ENCODE assay signal across 8 cellular contexts in genomic region chr3:134486577-134487041, GRCh38. TPM values are rescaled to one million over a fixed set of nuclear protein-coding genes. Genes with fewer than 3 reads are reported as not detected.
DNase-seq lines count a peak whose midpoint lies in the region; ATAC-seq and TF ChIP-seq lines count a peak whose summit lies in the region.

No MANE protein-coding gene starts in this region.

- H3K36me3 Mint-ChIP-seq in neural progenitor cell, result peaks cover 9% of the 10 kb centered on the region

- WGBS in esophagus muscularis mucosa, result 4% methylated on average over 12 of the region's 17 CpGs

- peaks cover 2% of the 10 kb centered on the region for H3K27me3 Mint-ChIP-seq in neural progenitor cell (ENCODE audit: insufficient read depth, low read depth)

- no peak for TF ChIP-seq POLR2A in esophagus muscularis mucosa (IDR thresholded peaks at IDR 0.05; ENCODE audit: low read depth)

- no peak for ATAC-seq in HG03045 (IDR thresholded peaks at IDR 0.05; ENCODE audit: unreplicated experiment)

- no peak for TF ChIP-seq EP300 in esophagus muscularis mucosa (IDR thresholded peaks at IDR 0.05)

- peak; percentile 29 for DNase-seq in A172 (ENCODE audit: low spot score)
- peak; percentile 35 for DNase-seq in GM12865 (ENCODE audit: low read depth)
- DNase-seq in HL-60 (ENCODE audit: low read depth in 1 of 2, low spot score in 1 of 2), result peak in 1 of 2 experiments; percentile 31
- DNase-seq in T-helper 22 cell (ENCODE audit: low read depth), result peak; percentile 5
- DNase-seq in esophagus muscularis mucosa (ENCODE audit: extremely low spot score), result no peak
- DNase-seq in neural progenitor cell (ENCODE audit: low spot score), result no peak
- DNase-seq in putamen (ENCODE audit: low spot score), result no peak

- H3F3A ChIP-seq in neural progenitor cell (ENCODE audit: low read depth), result peaks cover 7% of the 10 kb centered on the region

- TF ChIP-seq CTCF in GM12865 (IDR thresholded peaks at IDR 0.05; ENCODE audit: insufficient read depth, low read depth, low read length, missing control alignments), result no peak
- no peak for TF ChIP-seq CTCF in HL-60 (IDR thresholded peaks at IDR 0.05; ENCODE audit: insufficient read depth, low read length)
- TF ChIP-seq CTCF in esophagus muscularis mucosa (IDR thresholded peaks at IDR 0.05), result no peak
- no peak for TF ChIP-seq CTCF in neural progenitor cell (IDR thresholded peaks at IDR 0.05)

- H3K4me3 Mint-ChIP-seq in neural progenitor cell, result peak overlapping the region; percentile 99

- H3K27ac Mint-ChIP-seq in neural progenitor cell, result peak overlapping the region; percentile 85

- H3K27ac ChIP-seq in HL-60 (replicated peaks), result peak overlapping the region; percentile 99
- peak overlapping the region; percentile 93 to 97 (median 97) for H3K27ac ChIP-seq in esophagus muscularis mucosa (replicated peaks in 1 of 4)
- peak overlapping the region; percentile 72 for H3K27ac ChIP-seq in neural progenitor cell

- intact Hi-C loops in esophagus muscularis mucosa (cut with DNase I), result no loop called here

- peak overlapping the region; percentile 75 for H2AFZ ChIP-seq in neural progenitor cell (replicated peaks)

- H3K4me1 ChIP-seq in esophagus muscularis mucosa, result peaks cover 35 to 54% (median 44%) of the 10 kb centered on the region in 4 donors
- peaks cover 19% of the 10 kb centered on the region for H3K4me1 ChIP-seq in neural progenitor cell

- peaks cover 0 to 13% (median 9%) of the 10 kb centered on the region in 4 donors for H3K36me3 ChIP-seq in esophagus muscularis mucosa
- H3K36me3 ChIP-seq in neural progenitor cell, result no peaks in the 10 kb centered on the region

- peak overlapping the region; percentile 75 for H3K9ac ChIP-seq in neural progenitor cell

- H3K4me3 ChIP-seq in GM12865 (ENCODE audit: low read depth, low read length) (peak overlapping the region; percentile 95), HL-60 (replicated peaks; ENCODE audit: insufficient read depth, low read length) (peak overlapping the region; percentile 78), esophagus muscularis mucosa (peak overlapping the region; percentile 82 to 91 (median 91)), neural progenitor cell (peak overlapping the region; percentile 68)

- peaks cover 8% of the 10 kb centered on the region for H4K20me1 ChIP-seq in neural progenitor cell (ENCODE audit: low read depth)

- H3K4me1 Mint-ChIP-seq in neural progenitor cell, result peaks cover 23% of the 10 kb centered on the region

- H3K27me3 ChIP-seq in HL-60 (ENCODE audit: insufficient read depth, poor library complexity, severe bottlenecking) (no peaks in the 10 kb centered on the region), esophagus muscularis mucosa (no peaks in the 10 kb centered on the region), neural progenitor cell (no peaks in the 10 kb centered on the region)

- peak overlapping the region; percentile 82 for H3K4me2 ChIP-seq in neural progenitor cell

- H3K79me2 ChIP-seq in neural progenitor cell (ENCODE audit: low read depth), result peaks cover 78% of the 10 kb centered on the region

- no peaks in the 10 kb centered on the region for H3K9me3 Mint-ChIP-seq in neural progenitor cell

- H3K9me3 ChIP-seq in esophagus muscularis mucosa (no peaks in the 10 kb centered on the region), neural progenitor cell (ENCODE audit: low read depth) (no peaks in the 10 kb centered on the region)

RNA-seq across cellular contexts. Expression of gene CEP63, which starts 0.8 kb away (rescaled TPM):
- 26.2 and 27.8 TPM in 2 replicates for total RNA-seq in A172 (2014; rRNA removed; shearing (Covaris generic))
- total RNA-seq in esophagus muscularis mucosa (10 to 100 TPM; 16.7 to 26.2 (median 22.6) TPM), neural progenitor cell (ENCODE audit: low replicate concordance) (25.7 and 36.2 TPM in 2 replicates)

RNA-seq across cellular contexts. Expression of gene ANAPC13, which starts 0.8 kb away (rescaled TPM):
- total RNA-seq in A172 (2014; rRNA removed; shearing (Covaris generic)), result 123 and 171 TPM in 2 replicates
- total RNA-seq in esophagus muscularis mucosa (10 to 100 TPM; 32.5 to 78.9 (median 49.4) TPM), neural progenitor cell (ENCODE audit: low replicate concordance) (60.3 and 100 TPM in 2 replicates)

Comparison
In these comparisons a context has a peak if more than half of its experiments do, and no peak if none do; other contexts are left out.
1. DNase-seq: peak in A172 (single experiment), GM12865 (single experiment) and T-helper 22 cell (single experiment); none in esophagus muscularis mucosa (single experiment), neural progenitor cell (single experiment) and putamen (single experiment).
2. Peak in every context shown above with its lines, with median percentiles within 50 percentile points of each other: H3K4me3 ChIP-seq and H3K27ac ChIP-seq.